In the genomic region with DNA sequence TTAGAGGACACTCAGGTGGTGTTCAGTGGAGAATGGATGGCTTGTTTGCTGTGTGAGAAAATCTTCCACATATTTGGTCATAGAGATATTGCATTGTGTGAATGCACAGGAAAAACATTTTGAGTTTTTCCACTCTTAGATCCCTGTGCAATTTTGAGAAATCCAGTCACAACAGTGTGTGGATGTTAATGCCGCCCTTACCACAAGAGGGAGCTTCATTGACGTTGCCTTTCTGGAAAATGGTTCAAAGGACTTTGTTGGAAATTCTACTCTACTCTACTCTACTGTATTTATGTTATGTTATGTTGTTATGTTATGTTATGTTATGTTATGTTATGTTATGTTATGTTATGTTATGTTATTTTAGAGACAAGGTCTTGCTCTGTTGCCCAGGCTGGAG, we compare ENCODE assay signal across 11 cellular contexts. TPM values are rescaled to one million over a fixed set of nuclear protein-coding genes. Genes with fewer than 3 reads are reported as not detected.
DNase-seq lines count a peak whose midpoint lies in the region; ATAC-seq, FAIRE-seq and TF ChIP-seq lines count a peak whose summit lies in the region.
"Had no signal": no experiment of that assay in that cellular context is flagged by ENCODE, and none has a peak within 500 bp of the region (broad histone marks: within the 10 kb centered on the region; RNA-seq: fewer than 3 reads in every experiment).

No MANE protein-coding gene starts in this region.

- H3K36me3 ChIP-seq in kidney (ENCODE audit: control insufficient read depth in 1 of 2, insufficient read depth in 2 of 2, low read length in 2 of 2): peaks cover 0 to under 1% of the 10 kb centered on the region in 2 donors

- peak; percentile 80 for FAIRE-seq in kidney (lab: Jason Lieb, UNC)
- FAIRE-seq: GM18507 had no signal

- no peak for ATAC-seq in HG02610 (IDR thresholded peaks at IDR 0.05; ENCODE audit: unreplicated experiment)
- ATAC-seq in esophagus mucosa: no peak

- intact Hi-C loops in kidney (cut with DNase I): no loop called here

- no peak overlapping the region for H3K27ac Mint-ChIP-seq in activated naive CD4-positive, alpha-beta T cell treated with anti-CD3 and anti-CD28 coated beads, Interleukin-2, amount 10 ng/mL, durations not matched to agents 7 days and 5 days
- H3K27ac Mint-ChIP-seq: activated naive CD4-positive, alpha-beta T cell treated with anti-CD3 and anti-CD28 coated beads, Interleukin-2, amount 50 U/mL, for 72 hours had no signal

- H3K9ac ChIP-seq in kidney (ENCODE audit: low read length in 2 of 2): no peak overlapping the region

- no peak overlapping the region for H3K4me3 ChIP-seq in AG09309 (ENCODE audit: control insufficient read depth, low read depth, low read length)
- H3K4me3 ChIP-seq in kidney (ENCODE audit: low read length in 2 of 2): no peak overlapping the region

- peaks cover 38% of the 10 kb centered on the region for H3K9me3 Mint-ChIP-seq in activated naive CD4-positive, alpha-beta T cell treated with anti-CD3 and anti-CD28 coated beads, Interleukin-2, amount 10 ng/mL, durations not matched to agents 7 days and 5 days

- H3K27me3 Mint-ChIP-seq in activated naive CD4-positive, alpha-beta T cell treated with anti-CD3 and anti-CD28 coated beads, Interleukin-2, amount 10 ng/mL, durations not matched to agents 7 days and 5 days: no peaks in the 10 kb centered on the region

- CTCF ChIA-PET in activated naive CD4-positive, alpha-beta T cell treated with anti-CD3 and anti-CD28 coated beads, Interleukin-2, amount 10 ng/mL, durations not matched to agents 7 days and 5 days (lab: Charles Lee): no interaction called here

- TF ChIP-seq CTCF in AG09309 (IDR thresholded peaks at IDR 0.05; ENCODE audit: control insufficient read depth, insufficient read depth, low read depth, low read length, missing control alignments): peak; percentile 61
- peak; percentile 37; the same call in 1 of the 2 replicates for TF ChIP-seq CTCF in GM12874 (IDR thresholded peaks at IDR 0.05; ENCODE audit: insufficient read depth, low read depth, low read length)
- TF ChIP-seq CTCF in kidney (IDR thresholded peaks at IDR 0.05; ENCODE audit: borderline replicate concordance, extremely low read depth, insufficient read depth): peak; percentile 62

- DNase-seq in AG09309 (ENCODE audit: low read depth) (no peak), kidney (no peak), cerebellar cortex (ENCODE audit: low spot score) (no peak), amniotic stem cell (lab: John Stamatoyannopoulos, UW) (no peak)
- DNase-seq in activated naive CD4-positive, alpha-beta T cell treated with anti-CD3 and anti-CD28 coated beads, Interleukin-2, amount 10 ng/mL, durations not matched to agents 7 days and 5 days: peak; percentile 37
- DNase-seq: NCI-H1105 treated with DMSO at 0.1 percent for 48 hours had no signal

- peaks cover 10% of the 10 kb centered on the region for H3K36me3 Mint-ChIP-seq in activated naive CD4-positive, alpha-beta T cell treated with anti-CD3 and anti-CD28 coated beads, Interleukin-2, amount 10 ng/mL, durations not matched to agents 7 days and 5 days

- no peak overlapping the region for H3K4me3 Mint-ChIP-seq in activated naive CD4-positive, alpha-beta T cell treated with anti-CD3 and anti-CD28 coated beads, Interleukin-2, amount 10 ng/mL, durations not matched to agents 7 days and 5 days

- no peaks in the 10 kb centered on the region for H3K4me1 ChIP-seq in kidney (ENCODE audit: control insufficient read depth in 1 of 2, insufficient read depth in 1 of 2, low read depth in 1 of 2, low read length in 2 of 2)

- no peaks in the 10 kb centered on the region for H3K4me1 Mint-ChIP-seq in activated naive CD4-positive, alpha-beta T cell treated with anti-CD3 and anti-CD28 coated beads, Interleukin-2, amount 10 ng/mL, durations not matched to agents 7 days and 5 days

- peaks cover 0 to 3% of the 10 kb centered on the region in 2 donors for H3K9me3 ChIP-seq in kidney (ENCODE audit: control insufficient read depth in 1 of 2, low read length in 2 of 2)

- H3K27ac ChIP-seq in kidney (ENCODE audit: low read depth in 2 of 2, low read length in 2 of 2): no peak overlapping the region

RNA-seq across cellular contexts. Expression of a gene that starts 13.4 kb away (rescaled TPM):
- total RNA-seq in kidney (7.3 TPM), esophagus mucosa (1.7 TPM)
- polyA plus RNA-seq in kidney (ENCODE audit: insufficient read depth, low read depth, low replicate concordance): 3.2 TPM

RNA-seq across cellular contexts. Expression of a gene that starts 29.8 kb away (rescaled TPM):
- 11.4 TPM for total RNA-seq in kidney
- 6.1 TPM for polyA plus RNA-seq in kidney (ENCODE audit: insufficient read depth, low read depth, low replicate concordance)
- 1.8 TPM for total RNA-seq in esophagus mucosa

RNA-seq across cellular contexts. Expression of a gene that starts 36.2 kb away (rescaled TPM):
- total RNA-seq in kidney (14.4 TPM), esophagus mucosa (2.0 TPM)
- polyA plus RNA-seq in kidney (ENCODE audit: insufficient read depth, low read depth, low replicate concordance): 4.6 TPM
